Comparison of ENCODE assay signal across 8 cellular contexts in genomic region chr13:110712849-110713641, GRCh38. TPM values are rescaled to one million over a fixed set of nuclear protein-coding genes. Genes with fewer than 3 reads are reported as not detected.
A peak's percentile ranks its signal among the peaks of the same experiment; 100 is the strongest.
DNase-seq lines count a peak whose midpoint lies in the region; ATAC-seq and TF ChIP-seq lines count a peak whose summit lies in the region.

No MANE protein-coding gene starts in this region.

- peaks cover 2% of the 10 kb centered on the region for H3K36me3 Mint-ChIP-seq in activated naive CD8-positive, alpha-beta T cell treated with anti-CD3 and anti-CD28 coated beads, Interleukin-2, amount 10 ng/mL, durations not matched to agents 7 days and 5 days
- H3K36me3 Mint-ChIP-seq in glutamatergic neuron (ENCODE audit: unreplicated experiment) = no peaks in the 10 kb centered on the region

- POLR2A ChIA-PET in activated naive CD8-positive, alpha-beta T cell treated with anti-CD3 and anti-CD28 coated beads, Interleukin-2, amount 10 ng/mL, durations not matched to agents 7 days and 5 days (lab: Charles Lee) = interaction anchor here (0.6 to 1.9 kb wide), 12 partner anchors 10 to 202 kb away, joined by 3 to 15 read pairs (median 4); partner anchors contain the start of genes ANKRD10 and NAXD

- peaks cover 17% of the 10 kb centered on the region for H3K4me1 Mint-ChIP-seq in activated naive CD8-positive, alpha-beta T cell treated with anti-CD3 and anti-CD28 coated beads, Interleukin-2, amount 10 ng/mL, durations not matched to agents 7 days and 5 days
- peaks cover 7% of the 10 kb centered on the region for H3K4me1 Mint-ChIP-seq in glutamatergic neuron (ENCODE audit: low read depth, unreplicated experiment)

- H3K4me2 ChIP-seq in osteoblast (ENCODE audit: insufficient read depth, low read length) = peak overlapping the region; percentile 99

- TF ChIP-seq CTCF in GM12864 (IDR thresholded peaks at IDR 0.05; ENCODE audit: low read depth, low read length, missing control alignments) = no peak
- no peak for TF ChIP-seq CTCF in glutamatergic neuron (IDR thresholded peaks at IDR 0.05; ENCODE audit: partially characterized antibody, unreplicated experiment)
- TF ChIP-seq CTCF in osteoblast (IDR thresholded peaks at IDR 0.05; ENCODE audit: extremely low read depth, low read depth, low read length) = no peak
- TF ChIP-seq CTCF in thoracic aorta (IDR thresholded peaks at IDR 0.05) = no peak

- no peaks in the 10 kb centered on the region for H3K27me3 Mint-ChIP-seq in activated naive CD8-positive, alpha-beta T cell treated with anti-CD3 and anti-CD28 coated beads, Interleukin-2, amount 10 ng/mL, durations not matched to agents 7 days and 5 days
- peaks cover 18% of the 10 kb centered on the region for H3K27me3 Mint-ChIP-seq in glutamatergic neuron (ENCODE audit: unreplicated experiment)

- H3K79me2 ChIP-seq in osteoblast (ENCODE audit: insufficient read depth, low read length) = peaks cover 36% of the 10 kb centered on the region

- H3K27ac ChIP-seq in osteoblast (ENCODE audit: low read depth, low read length) = peak overlapping the region; percentile 99
- peak overlapping the region; percentile 99 for H3K27ac ChIP-seq in thoracic aorta

- peak overlapping the region; percentile 93 for H3K27ac Mint-ChIP-seq in activated naive CD8-positive, alpha-beta T cell treated with anti-CD3 and anti-CD28 coated beads, Interleukin-2, amount 10 ng/mL, durations not matched to agents 7 days and 5 days
- H3K27ac Mint-ChIP-seq in glutamatergic neuron (ENCODE audit: unreplicated experiment) = peak overlapping the region; percentile 97

- H3K9me3 ChIP-seq in osteoblast (ENCODE audit: low read depth, low read length) (no peaks in the 10 kb centered on the region), thoracic aorta (no peaks in the 10 kb centered on the region)

- H3K36me3 ChIP-seq in osteoblast (ENCODE audit: insufficient read depth, low read length) = no peaks in the 10 kb centered on the region
- H3K36me3 ChIP-seq in thoracic aorta = no peaks in the 10 kb centered on the region

- H3K4me3 ChIP-seq in GM12864 (ENCODE audit: low read depth, low read length) (peak overlapping the region; percentile 99), osteoblast (ENCODE audit: insufficient read depth, low read length) (peak overlapping the region; percentile 98), thoracic aorta (peak overlapping the region; percentile 98)

- DNase-seq in GM12864 (ENCODE audit: low read depth) = peak; percentile 99
- DNase-seq in NCI-H1105 treated with DMSO at 0.1 percent for 48 hours (lab: John Stamatoyannopoulos, UW) = peak; percentile 100
- DNase-seq in SKM-1 treated with dmso at 0.1 percent for 144 hours (lab: John Stamatoyannopoulos, UW; ENCODE audit: unreplicated experiment) = peak; percentile 99
- peak; percentile 99 for DNase-seq in activated naive CD8-positive, alpha-beta T cell treated with anti-CD3 and anti-CD28 coated beads, Interleukin-2, amount 10 ng/mL, durations not matched to agents 7 days and 5 days
- peak; percentile 100 for DNase-seq in glutamatergic neuron
- DNase-seq in osteoblast (ENCODE audit: insufficient read length, low spot score, missing footprints) = peak; percentile 100
- peak; percentile 99 for DNase-seq in thoracic aorta (ENCODE audit: low spot score)

- H2AFZ ChIP-seq in osteoblast (ENCODE audit: low read length) = peak overlapping the region; percentile 96

- peak overlapping the region; percentile 98 for H3K4me3 Mint-ChIP-seq in activated naive CD8-positive, alpha-beta T cell treated with anti-CD3 and anti-CD28 coated beads, Interleukin-2, amount 10 ng/mL, durations not matched to agents 7 days and 5 days
- H3K4me3 Mint-ChIP-seq in glutamatergic neuron (ENCODE audit: unreplicated experiment) = peak overlapping the region; percentile 86

- H3K4me1 ChIP-seq in osteoblast (ENCODE audit: insufficient read depth, low read length) (peaks cover 19% of the 10 kb centered on the region), thoracic aorta (ENCODE audit: control insufficient read depth in 1 of 2, low read depth in 2 of 2) (peaks cover 22 to 26% of the 10 kb centered on the region in 2 donors)

- H4K20me1 ChIP-seq in osteoblast (ENCODE audit: insufficient read depth, low read length) = peaks cover 12% of the 10 kb centered on the region

- ATAC-seq in HG02678 (IDR thresholded peaks at IDR 0.05; ENCODE audit: unreplicated experiment) (peak; percentile 50), thoracic aorta (ENCODE audit: insufficient number of reproducible peaks, low FRiP score, low read depth) (peak; percentile 70)
- peak; percentile 58 for ATAC-seq in activated naive CD8-positive, alpha-beta T cell treated with anti-CD3 and anti-CD28 coated beads, Interleukin-2, amount 10 ng/mL, durations not matched to agents 7 days and 5 days (ENCODE audit: low read depth)

- H3K27me3 ChIP-seq in osteoblast (ENCODE audit: insufficient read depth, low read length) = no peaks in the 10 kb centered on the region
- no peaks in the 10 kb centered on the region for H3K27me3 ChIP-seq in thoracic aorta (replicated peaks; ENCODE audit: insufficient read depth)

- no peaks in the 10 kb centered on the region for H3K9me3 Mint-ChIP-seq in activated naive CD8-positive, alpha-beta T cell treated with anti-CD3 and anti-CD28 coated beads, Interleukin-2, amount 10 ng/mL, durations not matched to agents 7 days and 5 days
- H3K9me3 Mint-ChIP-seq in glutamatergic neuron (ENCODE audit: unreplicated experiment) = peaks cover 20% of the 10 kb centered on the region

RNA-seq across cellular contexts. Expression of gene ING1, which starts 0.5 kb away (rescaled TPM):
- total RNA-seq in activated naive CD8-positive, alpha-beta T cell treated with anti-CD3 and anti-CD28 coated beads, Interleukin-2, amount 10 ng/mL, durations not matched to agents 7 days and 5 days = 10 to 100 TPM; 19.5 to 21.1 TPM
- total RNA-seq in glutamatergic neuron (ENCODE audit: unreplicated experiment) = 19.1 TPM
- total RNA-seq in osteoblast = 9.1 and 10.5 TPM in 2 replicates
- 10 to 100 TPM; 11.6 to 26.3 TPM for total RNA-seq in thoracic aorta

RNA-seq across cellular contexts. Expression of gene CARS2, which starts 7.1 kb away (rescaled TPM):
- 10 to 100 TPM; 78.9 to 84.8 TPM for total RNA-seq in activated naive CD8-positive, alpha-beta T cell treated with anti-CD3 and anti-CD28 coated beads, Interleukin-2, amount 10 ng/mL, durations not matched to agents 7 days and 5 days
- 102 TPM for total RNA-seq in glutamatergic neuron (ENCODE audit: unreplicated experiment)
- 154 and 161 TPM in 2 replicates for total RNA-seq in osteoblast
- total RNA-seq in thoracic aorta = 10 to 100 TPM; 45.9 to 70.4 TPM

Comparison
In these comparisons a context has a peak if more than half of its experiments do, and no peak if none do; other contexts are left out.
1. Peak in every context shown above with its lines: DNase-seq, ATAC-seq, H3K4me3 ChIP-seq and H3K27ac ChIP-seq.